Comparison of ENCODE assay signal across 8 cellular contexts in the genomic region with DNA sequence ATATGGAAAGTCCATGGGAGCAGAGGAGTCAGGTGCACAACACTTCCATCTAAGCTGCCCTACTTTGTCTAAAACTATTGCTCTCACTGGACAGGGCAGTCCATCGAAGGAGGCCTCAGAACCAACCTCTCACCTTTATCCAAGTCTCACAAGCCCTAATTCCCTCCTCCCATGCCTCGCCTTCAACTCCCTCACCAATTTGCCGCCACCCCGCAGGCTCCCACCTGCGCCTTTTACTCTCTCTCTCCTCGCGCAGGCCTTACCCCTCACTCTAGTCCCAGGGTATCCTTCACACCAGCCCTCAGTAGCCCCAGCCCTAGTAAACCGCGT. TPM values are rescaled to one million over a fixed set of nuclear protein-coding genes. Genes with fewer than 3 reads are reported as not detected.
DNase-seq lines count a peak whose midpoint lies in the region; ATAC-seq and TF ChIP-seq lines count a peak whose summit lies in the region.

No MANE protein-coding gene starts in this region.

- peak overlapping the region; percentile 99 for H3K4me3 Mint-ChIP-seq in natural killer cell treated with Interleukin-12 subunit alpha and Interleukin-12 subunit beta and Interleukin-15 and Interleukin-18, amount 100 ng/mL, for 72 hours

- no peaks in the 10 kb centered on the region for H3K36me3 Mint-ChIP-seq in natural killer cell treated with Interleukin-12 subunit alpha and Interleukin-12 subunit beta and Interleukin-15 and Interleukin-18, amount 100 ng/mL, for 72 hours

- peak overlapping the region; percentile 92 for H3K4me2 ChIP-seq in Loucy (ENCODE audit: low read depth, low read length, poor library complexity, severe bottlenecking)

- TF ChIP-seq CTCF in Loucy (conservative IDR thresholded peaks at IDR 0.05; ENCODE audit: low read length) (no peak), coronary artery (IDR thresholded peaks at IDR 0.05) (no peak)

- peak overlapping the region; percentile 86 for H2AFZ ChIP-seq in Loucy (ENCODE audit: low read length)

- peaks cover 34% of the 10 kb centered on the region for H3K4me1 ChIP-seq in Loucy (ENCODE audit: insufficient read depth, low read length, poor library complexity, severe bottlenecking)

- H3K9me3 ChIP-seq in Loucy (ENCODE audit: insufficient read depth, low read depth, low read length) = no peaks in the 10 kb centered on the region

- no peaks in the 10 kb centered on the region for H3K27me3 ChIP-seq in Loucy (ENCODE audit: insufficient read depth, low read length, poor library complexity, severe bottlenecking)

- peak overlapping the region; percentile 92 to 93 for H3K27ac Mint-ChIP-seq in natural killer cell treated with Interleukin-12 subunit alpha and Interleukin-12 subunit beta and Interleukin-15 and Interleukin-18, amount 100 ng/mL, for 72 hours

- H4K20me1 ChIP-seq in Loucy (ENCODE audit: insufficient read depth, low read length, poor library complexity, severe bottlenecking) = peaks cover 22% of the 10 kb centered on the region

- H3K4me1 Mint-ChIP-seq in natural killer cell treated with Interleukin-12 subunit alpha and Interleukin-12 subunit beta and Interleukin-15 and Interleukin-18, amount 100 ng/mL, for 72 hours (ENCODE audit: low read depth in 2 of 2) = peaks cover 48 to 58% of the 10 kb centered on the region in 2 donors

- DNase-seq in ELR (ENCODE audit: low read depth) (peak; percentile 16), coronary artery (ENCODE audit: low spot score) (no peak), OCI-M2 (lab: John Stamatoyannopoulos, UW; ENCODE audit: unreplicated experiment) (no peak), GM19240 (ENCODE audit: insufficient read length, low spot score) (no peak), NCI-H2227 treated with DMSO at 0.1 percent for 48 hours (lab: John Stamatoyannopoulos, UW) (no peak)
- no peak for DNase-seq in natural killer cell treated with Interleukin-12 subunit alpha and Interleukin-12 subunit beta and Interleukin-15 and Interleukin-18, amount 100 ng/mL, for 72 hours (ENCODE audit: low spot score)

- peak overlapping the region; percentile 77 for H3K9ac ChIP-seq in Loucy (ENCODE audit: low read depth, low read length, poor library complexity, severe bottlenecking)

- no peaks in the 10 kb centered on the region for H3F3A ChIP-seq in Loucy (ENCODE audit: low read depth)

- H3K79me2 ChIP-seq in Loucy (ENCODE audit: insufficient read depth, low read length) = peaks cover 31% of the 10 kb centered on the region

- H3K27ac ChIP-seq in coronary artery = peak overlapping the region; percentile 82 to 91

- no peaks in the 10 kb centered on the region for H3K36me3 ChIP-seq in Loucy (ENCODE audit: insufficient read depth, low read length)

- no peak for ATAC-seq in natural killer cell treated with Interleukin-12 subunit alpha and Interleukin-12 subunit beta and Interleukin-15 and Interleukin-18, amount 100 ng/mL, for 72 hours
- no peak for ATAC-seq in HG03439 (IDR thresholded peaks at IDR 0.05; ENCODE audit: unreplicated experiment)

- H3K4me3 ChIP-seq in Loucy (ENCODE audit: low read length, poor library complexity, severe bottlenecking) (peak overlapping the region; percentile 92), coronary artery (peak overlapping the region; percentile 94)

- H3K27me3 Mint-ChIP-seq in natural killer cell treated with Interleukin-12 subunit alpha and Interleukin-12 subunit beta and Interleukin-15 and Interleukin-18, amount 100 ng/mL, for 72 hours = no peaks in the 10 kb centered on the region

- no peaks in the 10 kb centered on the region for H3K9me2 ChIP-seq in Loucy (replicated peaks; ENCODE audit: low read depth, low read length)

- no peaks in the 10 kb centered on the region for H3K9me3 Mint-ChIP-seq in natural killer cell treated with Interleukin-12 subunit alpha and Interleukin-12 subunit beta and Interleukin-15 and Interleukin-18, amount 100 ng/mL, for 72 hours

RNA-seq across cellular contexts. Expression of a gene that starts 0.5 kb away (rescaled TPM):
- total RNA-seq in natural killer cell treated with Interleukin-12 subunit alpha and Interleukin-12 subunit beta and Interleukin-15 and Interleukin-18, amount 100 ng/mL, for 72 hours = 10 to 100 TPM; 45.6 to 52.2 TPM

RNA-seq across cellular contexts. Expression of a gene that starts 4.9 kb away (rescaled TPM):
- total RNA-seq in natural killer cell treated with Interleukin-12 subunit alpha and Interleukin-12 subunit beta and Interleukin-15 and Interleukin-18, amount 100 ng/mL, for 72 hours = not detected

RNA-seq across cellular contexts. Expression of a gene that starts 25.7 kb away (rescaled TPM):
- total RNA-seq in natural killer cell treated with Interleukin-12 subunit alpha and Interleukin-12 subunit beta and Interleukin-15 and Interleukin-18, amount 100 ng/mL, for 72 hours = not detected

RNA-seq across cellular contexts. Expression of a gene that starts 28.6 kb away (rescaled TPM):
- not detected for total RNA-seq in natural killer cell treated with Interleukin-12 subunit alpha and Interleukin-12 subunit beta and Interleukin-15 and Interleukin-18, amount 100 ng/mL, for 72 hours

RNA-seq across cellular contexts. Expression of a gene that starts 34.9 kb away (rescaled TPM):
- total RNA-seq in natural killer cell treated with Interleukin-12 subunit alpha and Interleukin-12 subunit beta and Interleukin-15 and Interleukin-18, amount 100 ng/mL, for 72 hours = not detected
